In genomic region chr1:157319567-157319966, GRCh38 we compare ENCODE assay signal across 1 cellular context.
A peak's percentile ranks its signal among the peaks of the same experiment; 100 is the strongest.
TF ChIP-seq lines count a peak whose summit lies in the region.

No MANE protein-coding gene starts in this region.

TF ChIP-seq in K562, 482 proteins besides CTCF, POLR2A, EP300 and RAD21 (continued from another document and continues in another):
- no peak for TF ChIP-seq ARID3A (IDR thresholded peaks at IDR 0.05; ENCODE audit: borderline replicate concordance, low read depth, low read length)
- no peak for TF ChIP-seq PRDM10 (IDR thresholded peaks at IDR 0.05; ENCODE audit: partially characterized antibody)
- no peak for TF ChIP-seq TCFL5 (CRISPR knock-in tag; conservative IDR thresholded peaks at IDR 0.05)
- TF ChIP-seq KDM4B (IDR thresholded peaks at IDR 0.05; ENCODE audit: borderline replicate concordance in 2 of 2, low read depth in 1 of 2) = no peak
- no peak for TF ChIP-seq SIN3A (IDR thresholded peaks at IDR 0.05; ENCODE audit: borderline replicate concordance in 2 of 2, control insufficient read depth in 1 of 2, low read depth in 2 of 2, low read length in 2 of 2)
- no peak for TF ChIP-seq ZNF512 (tag; IDR thresholded peaks at IDR 0.05)
- no peak for TF ChIP-seq OTX1 (CRISPR knock-in tag; IDR thresholded peaks at IDR 0.05)
- TF ChIP-seq HDAC3 (IDR thresholded peaks at IDR 0.05; ENCODE audit: borderline replicate concordance, partially characterized antibody) = no peak
- peak; percentile 86 for TF ChIP-seq ZBTB33 (CRISPR knock-in tag; IDR thresholded peaks at IDR 0.05)
- peak; percentile 42; the same call in 1 of the 2 replicates for TF ChIP-seq CC2D1A (IDR thresholded peaks at IDR 0.05)
- no peak for TF ChIP-seq TARDBP (IDR thresholded peaks at IDR 0.05)
- no peak for TF ChIP-seq THAP12 (CRISPR knock-in tag; IDR thresholded peaks at IDR 0.05)
- TF ChIP-seq TRIM28 (IDR thresholded peaks at IDR 0.05) = peak; percentile 94
- TF ChIP-seq ZNF707 (CRISPR knock-in tag; conservative IDR thresholded peaks at IDR 0.05) = no peak
- no peak for TF ChIP-seq ZNF253 (CRISPR knock-in tag; conservative IDR thresholded peaks at IDR 0.05)
- TF ChIP-seq COPS2 (conservative IDR thresholded peaks at IDR 0.05) = no peak
- TF ChIP-seq ZNF592 (IDR thresholded peaks at IDR 0.05) = no peak
- no peak for TF ChIP-seq CREBBP (IDR thresholded peaks at IDR 0.05; ENCODE audit: low read depth, low read length)
- TF ChIP-seq ZFP36 (IDR thresholded peaks at IDR 0.05; ENCODE audit: low read depth, low read length, partially characterized antibody) = no peak
- TF ChIP-seq NCOA6 (IDR thresholded peaks at IDR 0.05) = no peak
- peak; percentile 26 to 70; a peak in 3 of 4 replicates for TF ChIP-seq TRIM24 (IDR thresholded peaks at IDR 0.05)
- no peak for TF ChIP-seq PRMT5 (CRISPR knock-in tag; IDR thresholded peaks at IDR 0.05)
- no peak for TF ChIP-seq SIN3B (IDR thresholded peaks at IDR 0.05; ENCODE audit: low read depth)
- TF ChIP-seq ZNF41 (CRISPR knock-in tag; conservative IDR thresholded peaks at IDR 0.05) = no peak
- TF ChIP-seq ZHX1 (conservative IDR thresholded peaks at IDR 0.05; ENCODE audit: low read length) = no peak
- TF ChIP-seq ZNF23 (CRISPR knock-in tag; IDR thresholded peaks at IDR 0.05) = no peak
- no peak for TF ChIP-seq NONO (IDR thresholded peaks at IDR 0.05; ENCODE audit: low read depth in 2 of 2, low read length in 1 of 2)
- peak; percentile 76 for TF ChIP-seq ZNF280A (IDR thresholded peaks at IDR 0.05; ENCODE audit: low read depth, partially characterized antibody)
- no peak for TF ChIP-seq MECOM (CRISPR knock-in tag; IDR thresholded peaks at IDR 0.05)
- TF ChIP-seq THRAP3 (IDR thresholded peaks at IDR 0.05; ENCODE audit: borderline replicate concordance) = no peak
- TF ChIP-seq HMG20B (CRISPR knock-in tag; IDR thresholded peaks at IDR 0.05) = no peak
- TF ChIP-seq MYNN (IDR thresholded peaks at IDR 0.05) = no peak
- TF ChIP-seq MYNN (CRISPR knock-in tag; IDR thresholded peaks at IDR 0.05) = no peak
- no peak for TF ChIP-seq TEAD4 (IDR thresholded peaks at IDR 0.05; ENCODE audit: low read length)
- no peak for TF ChIP-seq TEAD4 (CRISPR knock-in tag; IDR thresholded peaks at IDR 0.05; ENCODE audit: borderline replicate concordance)
- TF ChIP-seq SMARCE1 (IDR thresholded peaks at IDR 0.05) = no peak
